1 cellular context compared by ENCODE assay signal in genomic region chr19:46745521-46746280, GRCh38.
TF ChIP-seq lines count a peak whose summit lies in the region.

A gene with protein sequence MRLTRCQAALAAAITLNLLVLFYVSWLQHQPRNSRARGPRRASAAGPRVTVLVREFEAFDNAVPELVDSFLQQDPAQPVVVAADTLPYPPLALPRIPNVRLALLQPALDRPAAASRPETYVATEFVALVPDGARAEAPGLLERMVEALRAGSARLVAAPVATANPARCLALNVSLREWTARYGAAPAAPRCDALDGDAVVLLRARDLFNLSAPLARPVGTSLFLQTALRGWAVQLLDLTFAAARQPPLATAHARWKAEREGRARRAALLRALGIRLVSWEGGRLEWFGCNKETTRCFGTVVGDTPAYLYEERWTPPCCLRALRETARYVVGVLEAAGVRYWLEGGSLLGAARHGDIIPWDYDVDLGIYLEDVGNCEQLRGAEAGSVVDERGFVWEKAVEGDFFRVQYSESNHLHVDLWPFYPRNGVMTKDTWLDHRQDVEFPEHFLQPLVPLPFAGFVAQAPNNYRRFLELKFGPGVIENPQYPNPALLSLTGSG (plus strand): TSS chr19:46746057. CDS start chr19:46755451, 9,394 bp downstream.

TF ChIP-seq in HepG2, 621 proteins besides CTCF, POLR2A, EP300 and RAD21 (continued from another document and continues in another):
- no peak for TF ChIP-seq ETS1 (CRISPR knock-in tag; IDR thresholded peaks at IDR 0.05)
- TF ChIP-seq ZFY (CRISPR knock-in tag; IDR thresholded peaks at IDR 0.05), result peak; percentile 86
- no peak for TF ChIP-seq ATF7 (IDR thresholded peaks at IDR 0.05)
- TF ChIP-seq ATF7 (CRISPR knock-in tag; IDR thresholded peaks at IDR 0.05), result 0 out of 2 replicates have a peak, but pooled peaks have one; percentile 14
- TF ChIP-seq ZNF619 (CRISPR knock-in tag; IDR thresholded peaks at IDR 0.05), result no peak
- TF ChIP-seq CBX1 (IDR thresholded peaks at IDR 0.05; ENCODE audit: low read depth), result no peak
- no peak for TF ChIP-seq ZNF263 (CRISPR knock-in tag; IDR thresholded peaks at IDR 0.05)
- TF ChIP-seq THYN1 (CRISPR knock-in tag; IDR thresholded peaks at IDR 0.05; ENCODE audit: borderline replicate concordance, low read depth), result no peak
- no peak for TF ChIP-seq SIX1 (CRISPR knock-in tag; IDR thresholded peaks at IDR 0.05; ENCODE audit: borderline replicate concordance)
- TF ChIP-seq FOXA3 (CRISPR knock-in tag; IDR thresholded peaks at IDR 0.05), result no peak
- TF ChIP-seq ZNF501 (CRISPR knock-in tag; IDR thresholded peaks at IDR 0.05), result peak; percentile 69
- TF ChIP-seq ZFP90 (CRISPR knock-in tag; IDR thresholded peaks at IDR 0.05; ENCODE audit: borderline replicate concordance), result no peak
- TF ChIP-seq, protein P1, sequence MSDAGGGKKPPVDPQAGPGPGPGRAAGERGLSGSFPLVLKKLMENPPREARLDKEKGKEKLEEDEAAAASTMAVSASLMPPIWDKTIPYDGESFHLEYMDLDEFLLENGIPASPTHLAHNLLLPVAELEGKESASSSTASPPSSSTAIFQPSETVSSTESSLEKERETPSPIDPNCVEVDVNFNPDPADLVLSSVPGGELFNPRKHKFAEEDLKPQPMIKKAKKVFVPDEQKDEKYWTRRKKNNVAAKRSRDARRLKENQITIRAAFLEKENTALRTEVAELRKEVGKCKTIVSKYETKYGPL (CRISPR knock-in tag; IDR thresholded peaks at IDR 0.05), result no peak
- TF ChIP-seq RNF2 (conservative IDR thresholded peaks at IDR 0.05; ENCODE audit: low read depth), result no peak
- no peak for TF ChIP-seq ZNF781 (CRISPR knock-in tag; IDR thresholded peaks at IDR 0.05; ENCODE audit: borderline replicate concordance, not compliant biosample characterization)
- TF ChIP-seq REPIN1 (CRISPR knock-in tag; IDR thresholded peaks at IDR 0.05; ENCODE audit: borderline replicate concordance, low read depth), result no peak
- no peak for TF ChIP-seq ZNF7 (CRISPR knock-in tag; IDR thresholded peaks at IDR 0.05)
- no peak for TF ChIP-seq HOXA9 (CRISPR knock-in tag; IDR thresholded peaks at IDR 0.05; ENCODE audit: borderline replicate concordance)
- peak; percentile 31; the same call in 1 of the 2 replicates for TF ChIP-seq MYC (CRISPR knock-in tag; IDR thresholded peaks at IDR 0.05; ENCODE audit: borderline replicate concordance)
- 0 out of 2 replicates have a peak, but pooled peaks have one; percentile 7 for TF ChIP-seq NFYB (CRISPR knock-in tag; IDR thresholded peaks at IDR 0.05)
- no peak for TF ChIP-seq ZBTB7A (CRISPR knock-in tag; IDR thresholded peaks at IDR 0.05)
- peak; percentile 58; the same call in 1 of the 2 replicates for TF ChIP-seq ZNF776 (CRISPR knock-in tag; IDR thresholded peaks at IDR 0.05)
- peak; percentile 84 for TF ChIP-seq RBFOX2 (IDR thresholded peaks at IDR 0.05; ENCODE audit: low read depth, low read length)
- TF ChIP-seq HNF1B (CRISPR knock-in tag; IDR thresholded peaks at IDR 0.05), result 0 out of 2 replicates have a peak, but pooled peaks have one; percentile 35
- no peak for TF ChIP-seq SIX4 (CRISPR knock-in tag; IDR thresholded peaks at IDR 0.05)
- TF ChIP-seq SRY (CRISPR knock-in tag; IDR thresholded peaks at IDR 0.05), result no peak; the same call in 1 of the 2 replicates
- peak; percentile 48; the same call in 1 of the 2 replicates for TF ChIP-seq NFKB2 (CRISPR knock-in tag; IDR thresholded peaks at IDR 0.05; ENCODE audit: borderline replicate concordance)
- no peak for TF ChIP-seq AHR (CRISPR knock-in tag; IDR thresholded peaks at IDR 0.05)
- no peak for TF ChIP-seq LCORL (IDR thresholded peaks at IDR 0.05)
- TF ChIP-seq LCORL (CRISPR knock-in tag; IDR thresholded peaks at IDR 0.05), result no peak
- TF ChIP-seq ZNF513 (CRISPR knock-in tag; conservative IDR thresholded peaks at IDR 0.05), result no peak
- TF ChIP-seq, protein P2, sequence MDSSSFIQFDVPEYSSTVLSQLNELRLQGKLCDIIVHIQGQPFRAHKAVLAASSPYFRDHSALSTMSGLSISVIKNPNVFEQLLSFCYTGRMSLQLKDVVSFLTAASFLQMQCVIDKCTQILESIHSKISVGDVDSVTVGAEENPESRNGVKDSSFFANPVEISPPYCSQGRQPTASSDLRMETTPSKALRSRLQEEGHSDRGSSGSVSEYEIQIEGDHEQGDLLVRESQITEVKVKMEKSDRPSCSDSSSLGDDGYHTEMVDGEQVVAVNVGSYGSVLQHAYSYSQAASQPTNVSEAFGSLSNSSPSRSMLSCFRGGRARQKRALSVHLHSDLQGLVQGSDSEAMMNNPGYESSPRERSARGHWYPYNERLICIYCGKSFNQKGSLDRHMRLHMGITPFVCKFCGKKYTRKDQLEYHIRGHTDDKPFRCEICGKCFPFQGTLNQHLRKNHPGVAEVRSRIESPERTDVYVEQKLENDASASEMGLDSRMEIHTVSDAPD (CRISPR knock-in tag; IDR thresholded peaks at IDR 0.05), result no peak
- TF ChIP-seq ZNF317 (CRISPR knock-in tag; IDR thresholded peaks at IDR 0.05), result no peak
- TF ChIP-seq, protein P3, sequence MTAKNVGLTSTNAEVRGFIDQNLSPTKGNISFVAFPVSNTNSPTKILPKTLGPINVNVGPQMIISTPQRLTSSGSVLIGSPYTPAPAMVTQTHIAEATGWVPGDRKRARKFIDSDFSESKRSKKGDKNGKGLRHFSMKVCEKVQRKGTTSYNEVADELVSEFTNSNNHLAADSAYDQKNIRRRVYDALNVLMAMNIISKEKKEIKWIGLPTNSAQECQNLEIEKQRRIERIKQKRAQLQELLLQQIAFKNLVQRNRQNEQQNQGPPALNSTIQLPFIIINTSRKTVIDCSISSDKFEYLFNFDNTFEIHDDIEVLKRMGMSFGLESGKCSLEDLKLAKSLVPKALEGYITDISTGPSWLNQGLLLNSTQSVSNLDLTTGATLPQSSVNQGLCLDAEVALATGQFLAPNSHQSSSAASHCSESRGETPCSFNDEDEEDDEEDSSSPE (CRISPR knock-in tag; IDR thresholded peaks at IDR 0.05), result no peak
- TF ChIP-seq ZNF33B (CRISPR knock-in tag; IDR thresholded peaks at IDR 0.05), result no peak
- no peak for TF ChIP-seq ZFP36L2 (CRISPR knock-in tag; IDR thresholded peaks at IDR 0.05)
- TF ChIP-seq, protein P4, sequence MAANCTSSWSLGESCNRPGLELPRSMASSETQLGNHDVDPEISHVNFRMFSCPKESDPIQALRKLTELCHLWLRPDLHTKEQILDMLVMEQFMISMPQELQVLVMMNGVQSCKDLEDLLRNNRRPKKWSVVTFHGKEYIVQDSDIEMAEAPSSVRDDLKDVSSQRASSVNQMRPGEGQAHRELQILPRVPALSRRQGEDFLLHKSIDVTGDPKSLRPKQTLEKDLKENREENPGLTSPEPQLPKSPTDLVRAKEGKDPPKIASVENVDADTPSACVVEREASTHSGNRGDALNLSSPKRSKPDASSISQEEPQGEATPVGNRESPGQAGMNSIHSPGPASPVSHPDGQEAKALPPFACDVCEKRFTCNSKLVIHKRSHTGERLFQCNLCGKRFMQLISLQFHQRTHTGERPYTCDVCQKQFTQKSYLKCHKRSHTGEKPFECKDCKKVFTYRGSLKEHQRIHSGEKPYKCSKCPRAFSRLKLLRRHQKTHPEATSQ (CRISPR knock-in tag; IDR thresholded peaks at IDR 0.05; ENCODE audit: borderline replicate concordance), result no peak
- TF ChIP-seq ZNF678 (CRISPR knock-in tag; IDR thresholded peaks at IDR 0.05), result 0 out of 2 replicates have a peak, but pooled peaks have one; percentile 47
- TF ChIP-seq ELF3 (CRISPR knock-in tag; IDR thresholded peaks at IDR 0.05), result no peak
- TF ChIP-seq, protein P5, sequence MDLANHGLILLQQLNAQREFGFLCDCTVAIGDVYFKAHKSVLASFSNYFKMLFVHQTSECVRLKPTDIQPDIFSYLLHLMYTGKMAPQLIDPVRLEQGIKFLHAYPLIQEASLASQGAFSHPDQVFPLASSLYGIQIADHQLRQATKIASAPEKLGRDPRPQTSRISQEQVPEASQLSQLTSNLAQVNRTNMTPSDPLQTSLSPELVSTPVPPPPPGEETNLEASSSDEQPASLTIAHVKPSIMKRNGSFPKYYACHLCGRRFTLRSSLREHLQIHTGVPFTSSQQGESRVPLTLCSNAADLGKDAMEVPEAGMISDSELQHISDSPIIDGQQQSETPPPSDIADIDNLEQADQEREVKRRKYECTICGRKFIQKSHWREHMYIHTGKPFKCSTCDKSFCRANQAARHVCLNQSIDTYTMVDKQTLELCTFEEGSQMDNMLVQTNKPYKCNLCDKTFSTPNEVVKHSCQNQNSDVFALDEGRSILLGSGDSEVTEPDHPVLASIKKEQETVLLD (CRISPR knock-in tag; IDR thresholded peaks at IDR 0.05; ENCODE audit: low read depth), result no peak
- no peak for TF ChIP-seq PAWR (CRISPR knock-in tag; IDR thresholded peaks at IDR 0.05; ENCODE audit: borderline replicate concordance)
- no peak for TF ChIP-seq CCDC6 (CRISPR knock-in tag; IDR thresholded peaks at IDR 0.05)
- 0 out of 2 replicates have a peak, but pooled peaks have one; percentile 35 for TF ChIP-seq ZNF564 (CRISPR knock-in tag; IDR thresholded peaks at IDR 0.05)
- TF ChIP-seq PHF5A (CRISPR knock-in tag; IDR thresholded peaks at IDR 0.05; ENCODE audit: low read depth, unreplicated experiment), result no peak
- TF ChIP-seq NR2F2 (IDR thresholded peaks at IDR 0.05; ENCODE audit: borderline replicate concordance, low read depth), result no peak
- peak; percentile 53 for TF ChIP-seq ZNF687 (CRISPR knock-in tag; IDR thresholded peaks at IDR 0.05)
- TF ChIP-seq MEIS1 (CRISPR knock-in tag; IDR thresholded peaks at IDR 0.05; ENCODE audit: borderline replicate concordance), result 0 out of 2 replicates have a peak, but pooled peaks have one; percentile 66
- TF ChIP-seq RCOR2 (CRISPR knock-in tag; IDR thresholded peaks at IDR 0.05), result no peak
- TF ChIP-seq KAT2B (IDR thresholded peaks at IDR 0.05; ENCODE audit: borderline replicate concordance, low read depth, low read length), result no peak
- no peak for TF ChIP-seq NFATC3 (CRISPR knock-in tag; IDR thresholded peaks at IDR 0.05)
- peak; percentile 64 for TF ChIP-seq TAF1 (CRISPR knock-in tag; IDR thresholded peaks at IDR 0.05)
- TF ChIP-seq MAFF (IDR thresholded peaks at IDR 0.05; ENCODE audit: low read depth, low read length), result no peak
- TF ChIP-seq SOX6 (IDR thresholded peaks at IDR 0.05), result no peak
- TF ChIP-seq SOX6 (CRISPR knock-in tag; IDR thresholded peaks at IDR 0.05), result 0 out of 2 replicates have a peak, but pooled peaks have one; percentile 20
- TF ChIP-seq ETV5 (CRISPR knock-in tag; IDR thresholded peaks at IDR 0.05; ENCODE audit: borderline replicate concordance), result no peak
- no peak for TF ChIP-seq ONECUT2 (CRISPR knock-in tag; IDR thresholded peaks at IDR 0.05)
- TF ChIP-seq ZC3H4 (CRISPR knock-in tag; IDR thresholded peaks at IDR 0.05; ENCODE audit: borderline replicate concordance), result no peak
- TF ChIP-seq ZNF879 (CRISPR knock-in tag; IDR thresholded peaks at IDR 0.05), result no peak
- TF ChIP-seq ZNF24 (IDR thresholded peaks at IDR 0.05), result no peak
- peak; percentile 59 for TF ChIP-seq PHF8 (CRISPR knock-in tag; IDR thresholded peaks at IDR 0.05)
- TF ChIP-seq ERF (CRISPR knock-in tag; IDR thresholded peaks at IDR 0.05), result no peak
